ENCODE assay signal across 30 cellular contexts in the genomic region with DNA sequence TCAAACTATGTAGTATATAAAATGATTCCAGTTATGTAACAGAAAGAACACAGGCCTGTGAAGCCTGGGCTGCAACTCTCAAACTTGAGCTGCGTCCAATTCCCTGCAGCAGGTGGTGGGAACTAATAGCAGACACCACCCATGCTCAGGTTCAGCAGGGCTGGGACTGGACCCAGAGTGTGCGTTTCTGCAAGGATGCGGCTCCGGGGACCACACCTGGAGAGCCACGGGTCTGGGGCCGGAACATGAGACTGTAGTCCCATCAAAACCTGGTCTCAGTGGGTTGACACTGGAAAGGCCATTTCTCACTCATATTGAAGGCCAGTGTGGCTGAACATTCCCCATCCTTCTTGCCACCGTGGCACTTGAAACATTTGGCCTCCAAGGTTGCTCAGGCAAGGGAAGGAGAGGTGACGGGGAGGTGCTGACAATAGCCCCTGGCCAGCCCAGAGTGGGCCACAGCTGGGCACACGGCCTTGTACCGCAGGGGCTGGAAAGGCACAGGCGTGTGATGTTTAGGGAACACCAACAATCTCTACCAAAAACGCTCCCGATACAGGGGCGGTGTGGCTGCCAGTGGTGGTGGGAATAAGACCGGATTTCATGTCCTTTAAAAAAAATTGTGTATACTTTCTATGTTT. TPM values are rescaled to one million over a fixed set of nuclear protein-coding genes. Genes with fewer than 3 reads are reported as not detected.
"Had no signal": no experiment of that assay in that cellular context is flagged by ENCODE, and none has a peak within 500 bp of the region (broad histone marks: within the 10 kb centered on the region; RNA-seq: fewer than 3 reads in every experiment).

No MANE protein-coding gene starts in this region.

- H3K4me2 ChIP-seq: hepatocyte had no signal

- H3K79me2 ChIP-seq: hepatocyte, parathyroid adenoma had no signal

- H3K36me3 ChIP-seq: colonic mucosa, gastrocnemius medialis, lower lobe of right lung, neutrophil, prostate gland, thyroid gland, vagina had no signal

- H3K27ac ChIP-seq: colonic mucosa, epithelial cell of prostate, hepatocyte, left ventricle myocardium inferior, lower lobe of right lung, neutrophil, parathyroid adenoma, prostate gland, skin epidermis, thyroid gland, vagina had no signal

- H3K27me3 ChIP-seq: colonic mucosa, hepatocyte, thyroid gland, vagina had no signal

- H3K4me3 ChIP-seq: colonic mucosa, hepatocyte, left ventricle myocardium inferior, lower lobe of right lung, prostate gland, skin epidermis, thyroid gland, vagina had no signal

- H3K9ac ChIP-seq: parathyroid adenoma had no signal

- DNase-seq: colonic mucosa; effector CD8-positive, alpha-beta T cell; endodermal cell; foreskin fibroblast; gastrocnemius medialis; left ventricle myocardium inferior; lower lobe of right lung; naive thymus-derived CD8-positive, alpha-beta T cell; stimulated activated CD4-positive, alpha-beta T cell treated with anti-CD3 and anti-CD28 coated beads, Interleukin-15, amount 100 ng/mL, for 24 hours; stimulated activated CD4-positive, alpha-beta T cell treated with anti-CD3 and anti-CD28 coated beads, Interleukin-2, amount 100 ng/mL, for 48 hours; stimulated activated naive B cell treated with anti-CD40 and anti-IgM and Interleukin-4, amounts not matched to agents 10 μg/mL and 1 μg/mL and 100 μg/mL, for 72 hours; thyroid gland; trophoblast cell had no signal

- H3K9me3 ChIP-seq: colonic mucosa, gastrocnemius medialis, prostate gland, thyroid gland, vagina had no signal

- H3K4me1 ChIP-seq: parathyroid adenoma, prostate gland had no signal

- H2AFZ ChIP-seq: hepatocyte, parathyroid adenoma had no signal

- ATAC-seq: esophagus mucosa; gastrocnemius medialis; left colon; lower lobe of right lung; naive thymus-derived CD8-positive, alpha-beta T cell; right cardiac atrium; stimulated activated naive B cell treated with anti-CD40 and anti-IgM and Interleukin-4, amounts not matched to agents 10 μg/mL and 1 μg/mL and 100 μg/mL, for 72 hours had no signal

RNA-seq across cellular contexts. Expression of gene FRMD1, which starts 38.0 kb away (rescaled TPM):
- total RNA-seq: endodermal cell; esophagus mucosa; glomerular endothelial cell; kidney epithelial cell; lower lobe of right lung; myocyte; naive thymus-derived CD8-positive, alpha-beta T cell; neural crest cell; temporal lobe; vagina had no signal
- polyA plus RNA-seq: hepatocyte; naive thymus-derived CD8-positive, alpha-beta T cell had no signal

RNA-seq across cellular contexts. Expression of gene KIF25, which starts 43.5 kb away (rescaled TPM):
- total RNA-seq: chondrocyte; esophagus mucosa; glomerular endothelial cell; kidney epithelial cell; myocyte; naive thymus-derived CD8-positive, alpha-beta T cell; thyroid gland; ureter; vagina had no signal
- polyA plus RNA-seq: hepatocyte; naive thymus-derived CD8-positive, alpha-beta T cell had no signal
